Comparison of ENCODE assay signal across 1 cellular context in the genomic region with DNA sequence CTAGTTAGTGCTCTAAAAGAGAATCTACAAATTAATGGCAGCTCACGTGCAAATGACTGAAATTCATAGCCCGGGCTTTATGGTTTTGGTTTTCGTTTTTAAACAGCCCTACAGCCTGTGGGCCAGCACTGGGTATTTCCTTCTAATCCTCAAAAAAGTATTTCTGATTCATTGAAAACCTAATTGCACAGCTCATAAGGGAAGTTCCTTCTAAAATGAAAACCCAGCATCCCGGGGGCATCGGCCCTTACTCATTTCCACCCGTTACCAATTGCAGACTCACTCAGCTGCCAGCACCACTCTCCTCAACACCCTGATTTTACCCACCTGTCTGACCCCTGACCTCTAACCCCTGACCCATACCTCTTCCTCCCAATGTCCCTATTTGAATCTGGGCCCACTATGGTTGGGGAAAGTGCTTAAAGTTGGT.
TF ChIP-seq lines count a peak whose summit lies in the region.

No MANE protein-coding gene starts in this region.

TF ChIP-seq in HepG2, 621 proteins besides CTCF, POLR2A, EP300 and RAD21:
- TF ChIP-seq NR2C2 (CRISPR knock-in tag; IDR thresholded peaks at IDR 0.05; ENCODE audit: borderline replicate concordance): peak; percentile 27; the same call in 1 of the 2 replicates
- TF ChIP-seq GTF3A (CRISPR knock-in tag; conservative IDR thresholded peaks at IDR 0.05): no peak
- no peak for TF ChIP-seq JUNB (CRISPR knock-in tag; IDR thresholded peaks at IDR 0.05; ENCODE audit: borderline replicate concordance)
